Comparison of ENCODE assay signal across 22 cellular contexts in genomic region chr9:87683751-87684626, GRCh38. TPM values are rescaled to one million over a fixed set of nuclear protein-coding genes. Genes with fewer than 3 reads are reported as not detected.
DNase-seq lines count a peak whose midpoint lies in the region; TF ChIP-seq lines count a peak whose summit lies in the region.
"Had no signal": no experiment of that assay in that cellular context is flagged by ENCODE, and none has a peak within 500 bp of the region (broad histone marks: within the 10 kb centered on the region; RNA-seq: fewer than 3 reads in every experiment).

No MANE protein-coding gene starts in this region.

- H3K36me3 Mint-ChIP-seq in endodermal cell (ENCODE audit: low read depth): peaks cover 74% of the 10 kb centered on the region
- H3K36me3 Mint-ChIP-seq: naive thymus-derived CD4-positive, alpha-beta T cell had no signal

- no peak overlapping the region for H3K23ac ChIP-seq in mesenchymal stem cell (ENCODE audit: low read length in 2 of 2)

- DNase-seq in activated CD8-positive, alpha-beta memory T cell treated with anti-CD3 and anti-CD28 coated beads for 24 hours: peak; percentile 52
- DNase-seq in activated CD8-positive, alpha-beta memory T cell treated with anti-CD3 and anti-CD28 coated beads, Interleukin-2, amount 50 U/mL, for 4 hours: no peak
- DNase-seq in endodermal cell (peak; percentile 71), mesenchymal stem cell (no peak), ureter (ENCODE audit: low spot score) (peak; percentile 40)
- DNase-seq in activated T-cell treated with anti-CD3 and anti-CD28 coated beads, Interleukin-2, amount 50 U/mL, for 48 hours: no peak
- no peak for DNase-seq in activated T-cell treated with anti-CD3 and anti-CD28 coated beads, Interleukin-2, amount 50 U/mL, for 1 hour
- no peak for DNase-seq in NK-92 treated with Interleukin-12 subunit alpha and Interleukin-12 subunit beta, amount 100 ng/mL, for 24 hours (lab: John Stamatoyannopoulos, UW)
- DNase-seq: activated CD8-positive, alpha-beta T cell treated with anti-CD3 and anti-CD28 coated beads for 36 hours; KBM-7; lower lobe of right lung; MV-4-11; naive thymus-derived CD4-positive, alpha-beta T cell; NCI-H2029 treated with DMSO at 0.1 percent for 48 hours; NCI-H524 treated with DMSO at 0.1 percent for 48 hours; stimulated activated CD4-positive, alpha-beta T cell treated with anti-CD3 and anti-CD28 coated beads, Interleukin-4, amount 100 ng/mL, for 24 hours had no signal

- H3K4me2 ChIP-seq in mesenchymal stem cell (ENCODE audit: low read length, poor library complexity, severe bottlenecking): no peak overlapping the region
- H3K4me2 ChIP-seq: smooth muscle cell had no signal

- H3K27ac ChIP-seq in endodermal cell (ENCODE audit: low read depth, low read length) (no peak overlapping the region), mesenchymal stem cell (ENCODE audit: low read length, poor library complexity, severe bottlenecking) (no peak overlapping the region)
- H3K27ac ChIP-seq: HL-60, lower lobe of right lung, prostate gland, SJSA1 had no signal

- H3K4me3 Mint-ChIP-seq in endodermal cell: no peak overlapping the region
- H3K4me3 Mint-ChIP-seq: activated CD8-positive, alpha-beta T cell treated with anti-CD3 and anti-CD28 coated beads for 36 hours had no signal

- WGBS in endodermal cell (ENCODE audit: insufficient coverage in 1 of 2, insufficient read length in 1 of 2), 2 experiments: 89 to 93% methylated on average over 13 to 24 of the region's 24 CpGs
- WGBS in mesenchymal stem cell: 95% methylated on average over 24 of the region's 24 CpGs

- H3K79me1 ChIP-seq in mesenchymal stem cell (replicated peaks; ENCODE audit: low read length, poor library complexity, severe bottlenecking): peaks cover 23% of the 10 kb centered on the region

- H3K9me3 Mint-ChIP-seq in endodermal cell: no peaks in the 10 kb centered on the region
- H3K9me3 Mint-ChIP-seq: activated CD8-positive, alpha-beta T cell treated with anti-CD3 and anti-CD28 coated beads for 36 hours had no signal

- H3K36me3 ChIP-seq in endodermal cell (ENCODE audit: control insufficient read depth, insufficient read depth, low read length) (peaks cover 76% of the 10 kb centered on the region), mesenchymal stem cell (ENCODE audit: control insufficient read depth in 1 of 2, insufficient read depth in 2 of 2, low read depth in 1 of 2, low read length in 2 of 2) (peaks cover 20 to 49% of the 10 kb centered on the region in 2 experiments)
- H3K36me3 ChIP-seq: breast epithelium, prostate gland had no signal

- no peak overlapping the region for H3K4ac ChIP-seq in mesenchymal stem cell (ENCODE audit: low read depth in 1 of 2, low read length in 2 of 2)

- no peak overlapping the region for H3K18ac ChIP-seq in mesenchymal stem cell (ENCODE audit: low read depth in 1 of 2, low read length in 2 of 2)

- no peaks in the 10 kb centered on the region for H3K4me1 Mint-ChIP-seq in endodermal cell

- H3K14ac ChIP-seq in mesenchymal stem cell (ENCODE audit: low read length in 2 of 2): no peak overlapping the region

- H2BK15ac ChIP-seq in mesenchymal stem cell (ENCODE audit: low read depth, poor library complexity, severe bottlenecking): peak overlapping the region; percentile 52

- TF ChIP-seq CTCF in endodermal cell (conservative IDR thresholded peaks at IDR 0.05): no peak

- no peak overlapping the region for H2AK5ac ChIP-seq in mesenchymal stem cell (ENCODE audit: low read length, severe bottlenecking)

- peak overlapping the region; percentile 70 for H4K91ac ChIP-seq in mesenchymal stem cell (ENCODE audit: low read length)

- peak overlapping the region in 1 of 2 experiments; percentile 3 for H2BK12ac ChIP-seq in mesenchymal stem cell (ENCODE audit: low read length in 2 of 2)

- H3K4me3 ChIP-seq in endodermal cell (ENCODE audit: low read length): no peak overlapping the region
- H3K4me3 ChIP-seq in mesenchymal stem cell (ENCODE audit: insufficient read depth in 1 of 2, low read depth in 1 of 2, low read length in 2 of 2): no peak overlapping the region
- H3K4me3 ChIP-seq: breast epithelium, lower lobe of right lung, prostate gland, SJSA1, smooth muscle cell had no signal

- H3K27me3 ChIP-seq in endodermal cell (ENCODE audit: control insufficient read depth, insufficient read depth, low read length, poor library complexity, severe bottlenecking) (no peaks in the 10 kb centered on the region), mesenchymal stem cell (ENCODE audit: control insufficient read depth in 1 of 2, insufficient read depth in 1 of 2, low read length in 2 of 2) (no peaks in the 10 kb centered on the region)
- H3K27me3 ChIP-seq: breast epithelium, SJSA1 had no signal

- no peak overlapping the region for H4K8ac ChIP-seq in mesenchymal stem cell (ENCODE audit: low read length)

- no peaks in the 10 kb centered on the region for H3K27me3 Mint-ChIP-seq in endodermal cell (ENCODE audit: insufficient read depth)
- H3K27me3 Mint-ChIP-seq: activated CD8-positive, alpha-beta T cell treated with anti-CD3 and anti-CD28 coated beads for 36 hours; activated T-helper 17 cell treated with anti-CD3 and anti-CD28 coated beads, Interleukin-2, amount 50 U/mL, for 72 hours had no signal

- peak overlapping the region; percentile 80 for H3K27ac Mint-ChIP-seq in endodermal cell
- H3K27ac Mint-ChIP-seq: activated CD8-positive, alpha-beta T cell treated with anti-CD3 and anti-CD28 coated beads for 36 hours; activated T-helper 17 cell treated with anti-CD3 and anti-CD28 coated beads, Interleukin-2, amount 50 U/mL, for 72 hours had no signal

- H3K4me1 ChIP-seq in endodermal cell (ENCODE audit: control insufficient read depth, insufficient read depth, low read length) (no peaks in the 10 kb centered on the region), mesenchymal stem cell (ENCODE audit: control insufficient read depth, insufficient read depth, low read depth, low read length) (peaks cover 11% of the 10 kb centered on the region)
- H3K4me1 ChIP-seq: breast epithelium, prostate gland had no signal

- no peak overlapping the region for H2AFZ ChIP-seq in mesenchymal stem cell (ENCODE audit: low read depth, low read length)

- H3K9me3 ChIP-seq in endodermal cell (ENCODE audit: control insufficient read depth, low read length) (peaks cover 5% of the 10 kb centered on the region), mesenchymal stem cell (ENCODE audit: control insufficient read depth, low read length) (no peaks in the 10 kb centered on the region)
- H3K9me3 ChIP-seq: breast epithelium, lower lobe of right lung, prostate gland, SJSA1 had no signal

- H3K9ac ChIP-seq in endodermal cell (ENCODE audit: extremely low read depth, low read length, poor library complexity, severe bottlenecking) (no peak overlapping the region), mesenchymal stem cell (ENCODE audit: low read length) (no peak overlapping the region)

- H2BK120ac ChIP-seq in mesenchymal stem cell (ENCODE audit: low read depth, low read length): no peak overlapping the region

- H2BK5ac ChIP-seq in mesenchymal stem cell (ENCODE audit: low read depth, low read length, poor library complexity, severe bottlenecking): no peak overlapping the region

RNA-seq across cellular contexts. Expression of gene CTSL, which starts 41.9 kb away (rescaled TPM):
- total RNA-seq in endodermal cell: 100 to 1,000 TPM in 1 of 2 donors, 10 to 100 TPM in 1; 81.2 to 131 TPM
- polyA plus RNA-seq in endodermal cell (2013, experiment 1 of 2): 49.7 TPM
- polyA plus RNA-seq in endodermal cell (2013, experiment 2 of 2): 47.5 TPM
- polyA plus RNA-seq in mesenchymal stem cell (2013, experiment 1 of 2): 288 TPM
- 307 TPM for polyA plus RNA-seq in mesenchymal stem cell (2013, experiment 2 of 2)
- total RNA-seq in ureter: 119 TPM

Comparison
In these comparisons a context has a peak if more than half of its experiments do, and no peak if none do; other contexts are left out.
1. DNase-seq: peak in activated CD8-positive, alpha-beta memory T cell treated with anti-CD3 and anti-CD28 coated beads for 24 hours (single experiment), endodermal cell (single experiment) and ureter (single experiment); none in activated CD8-positive, alpha-beta memory T cell treated with anti-CD3 and anti-CD28 coated beads, Interleukin-2, amount 50 U/mL, for 4 hours (single experiment), mesenchymal stem cell (single experiment), activated T-cell treated with anti-CD3 and anti-CD28 coated beads, Interleukin-2, amount 50 U/mL, for 48 hours (0 of 2), activated T-cell treated with anti-CD3 and anti-CD28 coated beads, Interleukin-2, amount 50 U/mL, for 1 hour (single experiment) and NK-92 treated with Interleukin-12 subunit alpha and Interleukin-12 subunit beta, amount 100 ng/mL, for 24 hours (single experiment).